ENCODE assay signal across 2 cellular contexts in genomic region chr10:27717191-27717590, GRCh38.
TF ChIP-seq lines count a peak whose summit lies in the region.

No MANE protein-coding gene starts in this region.

TF ChIP-seq in HepG2, 621 proteins besides CTCF, POLR2A, EP300 and RAD21:
- TF ChIP-seq MAFF (IDR thresholded peaks at IDR 0.05; ENCODE audit: low read depth, low read length) (peak; percentile 41; the same call in 1 of the 2 replicates), ZNF747 (CRISPR knock-in tag; IDR thresholded peaks at IDR 0.05; ENCODE audit: borderline replicate concordance) (no peak), ZNF101 (CRISPR knock-in tag; IDR thresholded peaks at IDR 0.05; ENCODE audit: borderline replicate concordance, low read depth) (no peak), MAFK (conservative IDR thresholded peaks at IDR 0.05 in 1 of 2, IDR thresholded peaks at IDR 0.05 in 1 of 2; ENCODE audit: low read length in 2 of 2) (peak; percentile 43 to 68; a peak in 3 of 4 replicates), BCL3 (CRISPR knock-in tag; IDR thresholded peaks at IDR 0.05) (no peak)

TF ChIP-seq in IMR-90, 13 proteins besides CTCF, POLR2A, EP300 and RAD21:
- TF ChIP-seq RFX5 (IDR thresholded peaks at IDR 0.05; ENCODE audit: low read depth, low read length) (no peak), MAFK (IDR thresholded peaks at IDR 0.05; ENCODE audit: low read depth, low read length) (peak; percentile 59)
